Comparison of ENCODE assay signal across 18 cellular contexts in genomic region chr5:3341446-3342240, GRCh38.
"Had no signal": no experiment of that assay in that cellular context is flagged by ENCODE, and none has a peak within 500 bp of the region (broad histone marks: within the 10 kb centered on the region; RNA-seq: fewer than 3 reads in every experiment).

No MANE protein-coding gene starts in this region.

- H3K4me2 ChIP-seq: hepatocyte had no signal

- H3K36me3 Mint-ChIP-seq: naive thymus-derived CD4-positive, alpha-beta T cell had no signal

- H3K4me3 ChIP-seq: dorsolateral prefrontal cortex, esophagus muscularis mucosa, hepatocyte, ovary, right atrium auricular region, uterus had no signal

- H3K4me3 Mint-ChIP-seq: naive thymus-derived CD4-positive, alpha-beta T cell had no signal

- H3K9me3 ChIP-seq: esophagus muscularis mucosa, ovary, right atrium auricular region, uterus had no signal

- H3K27ac ChIP-seq: dorsolateral prefrontal cortex, esophagus muscularis mucosa, hepatocyte, ovary, right atrium auricular region, uterus had no signal

- H3K27me3 Mint-ChIP-seq: naive thymus-derived CD4-positive, alpha-beta T cell had no signal

- DNase-seq: cortex of kidney; dorsolateral prefrontal cortex; effector memory CD4-positive, alpha-beta T cell; foreskin fibroblast; kidney glomerular epithelial cell; mesendoderm; naive thymus-derived CD4-positive, alpha-beta T cell; nucleus accumbens; ovary; small intestine; stimulated activated CD4-positive, alpha-beta T cell treated with anti-CD3 and anti-CD28 coated beads, Interleukin-2, amount 100 ng/mL, for 48 hours; stimulated activated naive CD4-positive, alpha-beta T cell treated with Interleukin-2 at 50 U/mL for 16 hours; trophoblast cell; uterus had no signal

- H3K4me1 ChIP-seq: esophagus muscularis mucosa, right atrium auricular region, uterus had no signal

- H2AFZ ChIP-seq: hepatocyte had no signal

- FAIRE-seq: endometrium, small intestine had no signal

- H3K27me3 ChIP-seq: hepatocyte, ovary, right atrium auricular region, uterus had no signal

- ATAC-seq: naive thymus-derived CD4-positive, alpha-beta T cell had no signal

- H3K27ac Mint-ChIP-seq: naive thymus-derived CD4-positive, alpha-beta T cell had no signal

- H3K79me2 ChIP-seq: hepatocyte had no signal

- H3K36me3 ChIP-seq: esophagus muscularis mucosa, ovary, right atrium auricular region, uterus had no signal
